In the genomic region with DNA sequence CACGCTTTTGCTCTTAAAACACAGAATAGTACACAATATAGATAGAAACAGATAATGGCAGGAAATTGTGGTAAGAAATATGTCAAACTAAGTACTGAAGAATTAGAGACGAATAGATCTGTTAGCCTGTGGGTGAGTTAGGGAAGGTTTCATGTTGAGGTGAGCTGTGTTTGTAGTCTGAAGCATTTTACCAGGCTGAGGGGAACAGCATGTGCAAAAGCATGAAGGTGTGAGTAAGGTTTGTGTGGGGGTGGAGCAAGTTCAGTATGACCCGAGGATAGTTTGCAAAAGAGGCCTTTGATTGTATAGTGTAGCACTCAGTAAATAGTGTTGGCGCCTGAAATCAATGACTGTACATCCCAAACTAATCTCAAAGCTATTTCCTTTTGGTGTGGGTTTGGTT, we compare ENCODE assay signal across 11 cellular contexts. TPM values are rescaled to one million over a fixed set of nuclear protein-coding genes. Genes with fewer than 3 reads are reported as not detected.
DNase-seq lines count a peak whose midpoint lies in the region; ATAC-seq and TF ChIP-seq lines count a peak whose summit lies in the region.
"Had no signal": no experiment of that assay in that cellular context is flagged by ENCODE, and none has a peak within 500 bp of the region (broad histone marks: within the 10 kb centered on the region; RNA-seq: fewer than 3 reads in every experiment).

No MANE protein-coding gene starts in this region.

- H3K79me2 ChIP-seq in OCI-LY1 (ENCODE audit: insufficient read depth, low read length): peaks cover 14% of the 10 kb centered on the region

- no peaks in the 10 kb centered on the region for H3K9me2 ChIP-seq in OCI-LY1 (ENCODE audit: low read depth, low read length)

- H3K4me3 ChIP-seq in OCI-LY1 (ENCODE audit: low read depth, low read length, poor library complexity, severe bottlenecking): no peak overlapping the region
- no peak overlapping the region for H3K4me3 ChIP-seq in brain microvascular endothelial cell (ENCODE audit: low read depth, low read length)
- H3K4me3 ChIP-seq: vagina had no signal

- TF ChIP-seq CTCF in OCI-LY1 (IDR thresholded peaks at IDR 0.05; ENCODE audit: low read length) (no peak), brain microvascular endothelial cell (IDR thresholded peaks at IDR 0.05; ENCODE audit: low read depth, low read length, missing control alignments) (no peak)

- peak overlapping the region; percentile 65 to 90 (median 75) for H3K27ac Mint-ChIP-seq in naive thymus-derived CD8-positive, alpha-beta T cell
- H3K27ac Mint-ChIP-seq: activated B cell treated with CpG ODN at 0.5 μM for 24 hours had no signal

- H3K4me1 ChIP-seq in OCI-LY1 (ENCODE audit: insufficient read depth, low read length, severe bottlenecking): peaks cover 29% of the 10 kb centered on the region
- H3K4me1 ChIP-seq: vagina had no signal

- no peaks in the 10 kb centered on the region for H4K20me1 ChIP-seq in OCI-LY1 (ENCODE audit: insufficient read depth, low read length)

- H3K27ac ChIP-seq in OCI-LY1 (ENCODE audit: low read depth, low read length, poor library complexity, severe bottlenecking) (peak overlapping the region; percentile 47), brain microvascular endothelial cell (no peak overlapping the region)
- H3K27ac ChIP-seq: vagina had no signal

- peaks cover 0 to 23% (median 2%) of the 10 kb centered on the region in 3 donors for H3K36me3 Mint-ChIP-seq in naive thymus-derived CD8-positive, alpha-beta T cell

- POLR2A ChIA-PET in naive thymus-derived CD8-positive, alpha-beta T cell (lab: Charles Lee): interaction anchor here (1.0 to 2.2 kb wide), 4 partner anchors 40 to 54 kb away, joined by 3 to 7 read pairs (median 7); a partner anchor contains a TSS

- peak; percentile 67 for DNase-seq in EL
- peak; percentile 40 for DNase-seq in brain microvascular endothelial cell
- DNase-seq in naive thymus-derived CD8-positive, alpha-beta T cell: peak in 1 of 10 donors; percentile 17
- no peak for DNase-seq in ACHN
- DNase-seq in NCI-H1105 treated with DMSO at 0.1 percent for 48 hours (lab: John Stamatoyannopoulos, UW): no peak
- DNase-seq in SHP77 (lab: John Stamatoyannopoulos, UW): no peak
- DNase-seq: activated B cell treated with CpG ODN at 0.5 μM for 24 hours, left ventricle myocardium superior had no signal

- H3K27me3 Mint-ChIP-seq in naive thymus-derived CD8-positive, alpha-beta T cell: no peaks in the 10 kb centered on the region
- H3K27me3 Mint-ChIP-seq: activated B cell treated with CpG ODN at 0.5 μM for 24 hours had no signal

- in situ Hi-C loops in brain microvascular endothelial cell (cut with HindIII; ENCODE audit: low pct_ligation_motif_present, low sequenced_read_pairs) (no loop called here), ACHN (cut with HindIII; ENCODE audit: low pct_ligation_motif_present, low pct_unique_long_range_greater_than_20kb, low sequenced_read_pairs) (no loop called here)

- no peak overlapping the region for H3K9ac ChIP-seq in OCI-LY1 (ENCODE audit: low read length)

- peaks cover 14 to 30% (median 24%) of the 10 kb centered on the region in 4 donors for H3K4me1 Mint-ChIP-seq in naive thymus-derived CD8-positive, alpha-beta T cell

- ATAC-seq in naive thymus-derived CD8-positive, alpha-beta T cell: peak; percentile 34 to 59
- no peak for ATAC-seq in HG02571 (IDR thresholded peaks at IDR 0.05; ENCODE audit: unreplicated experiment)
- ATAC-seq: left ventricle myocardium superior had no signal

- no peaks in the 10 kb centered on the region for H3K9me3 Mint-ChIP-seq in naive thymus-derived CD8-positive, alpha-beta T cell
- H3K9me3 Mint-ChIP-seq: activated B cell treated with CpG ODN at 0.5 μM for 24 hours had no signal

- no peak overlapping the region for H2AFZ ChIP-seq in OCI-LY1 (ENCODE audit: low read length)

- H3K36me3 ChIP-seq in OCI-LY1 (ENCODE audit: insufficient read depth, low read length): peaks cover 10% of the 10 kb centered on the region
- H3K36me3 ChIP-seq in brain microvascular endothelial cell (replicated peaks): no peaks in the 10 kb centered on the region
- H3K36me3 ChIP-seq: vagina had no signal

- no peaks in the 10 kb centered on the region for H3K9me3 ChIP-seq in OCI-LY1 (ENCODE audit: low read length)
- H3K9me3 ChIP-seq: vagina had no signal

- no peak overlapping the region for H3K4me2 ChIP-seq in OCI-LY1 (ENCODE audit: low read length)

- H3K27me3 ChIP-seq in OCI-LY1 (ENCODE audit: insufficient read depth, low read length) (no peaks in the 10 kb centered on the region), brain microvascular endothelial cell (replicated peaks) (no peaks in the 10 kb centered on the region)
- H3K27me3 ChIP-seq: vagina had no signal

- peak overlapping the region in 7 of 10 donors; percentile 2 to 44 (median 34) for H3K4me3 Mint-ChIP-seq in naive thymus-derived CD8-positive, alpha-beta T cell
- H3K4me3 Mint-ChIP-seq: activated B cell treated with CpG ODN at 0.5 μM for 24 hours had no signal

- peaks cover 7% of the 10 kb centered on the region; the same call in 1 of the 2 replicates for H3F3A ChIP-seq in OCI-LY1 (ENCODE audit: insufficient read depth, low read length)

RNA-seq across cellular contexts. Expression of a gene that starts 13.8 kb away (rescaled TPM):
- under 1 TPM; 0.57 to 0.69 TPM for total RNA-seq in naive thymus-derived CD8-positive, alpha-beta T cell
- polyA plus RNA-seq in naive thymus-derived CD8-positive, alpha-beta T cell: under 1 TPM; 0.16 to 0.28 (median 0.22) TPM

RNA-seq across cellular contexts. Expression of a gene that starts 25.2 kb away (rescaled TPM):
- total RNA-seq in naive thymus-derived CD8-positive, alpha-beta T cell: under 1 TPM in 1 of 2 experiments, not detected in 1; 0.14 TPM
- not detected for polyA plus RNA-seq in naive thymus-derived CD8-positive, alpha-beta T cell
- total RNA-seq: left ventricle myocardium superior, vagina had no signal

RNA-seq across cellular contexts. Expression of a gene that starts 39.2 kb away (rescaled TPM):
- total RNA-seq in naive thymus-derived CD8-positive, alpha-beta T cell: 10 to 100 TPM; 80.9 to 81.7 TPM
- polyA plus RNA-seq in naive thymus-derived CD8-positive, alpha-beta T cell: 100 to 1,000 TPM; 100 to 156 (median 117) TPM

Comparison
In these comparisons a context has a peak if more than half of its experiments do, and no peak if none do; other contexts are left out.
1. DNase-seq: peak in EL (single experiment) and brain microvascular endothelial cell (single experiment); none in ACHN (single experiment), NCI-H1105 treated with DMSO at 0.1 percent for 48 hours (single experiment) and SHP77 (0 of 2).